Comparison of ENCODE assay signal across 23 cellular contexts in genomic region chr7:155546449-155546848, GRCh38. TPM values are rescaled to one million over a fixed set of nuclear protein-coding genes. Genes with fewer than 3 reads are reported as not detected.
"Had no signal": no experiment of that assay in that cellular context is flagged by ENCODE, and none has a peak within 500 bp of the region (broad histone marks: within the 10 kb centered on the region; RNA-seq: fewer than 3 reads in every experiment).

TSS of gene CNPY1 (minus strand) at chr7:155546559. CDS start at chr7:155545929, 630 bp downstream.

RNA-seq across cellular contexts. Expression of gene CNPY1, which starts in this region (rescaled TPM):
- total RNA-seq: heart right ventricle; hepatocyte; left cardiac atrium; left lung; lower leg skin; lung; mesenteric fat pad; mucosa of descending colon; naive thymus-derived CD4-positive, alpha-beta T cell; natural killer cell treated with Interleukin-12 subunit alpha and Interleukin-12 subunit beta and Interleukin-15 and Interleukin-18, amount 100 ng/mL, for 72 hours; omental fat pad; ovary; progenitor cell of endocrine pancreas; pulmonary artery endothelial cell; renal cortical epithelial cell; right atrium auricular region; sciatic nerve; thyroid gland; transverse colon; upper lobe of left lung; vagina had no signal
- polyA plus RNA-seq: heart right ventricle; hepatocyte; lung; naive thymus-derived CD4-positive, alpha-beta T cell; stomach; urinary bladder had no signal
